ENCODE assay signal across 27 cellular contexts in the genomic region with DNA sequence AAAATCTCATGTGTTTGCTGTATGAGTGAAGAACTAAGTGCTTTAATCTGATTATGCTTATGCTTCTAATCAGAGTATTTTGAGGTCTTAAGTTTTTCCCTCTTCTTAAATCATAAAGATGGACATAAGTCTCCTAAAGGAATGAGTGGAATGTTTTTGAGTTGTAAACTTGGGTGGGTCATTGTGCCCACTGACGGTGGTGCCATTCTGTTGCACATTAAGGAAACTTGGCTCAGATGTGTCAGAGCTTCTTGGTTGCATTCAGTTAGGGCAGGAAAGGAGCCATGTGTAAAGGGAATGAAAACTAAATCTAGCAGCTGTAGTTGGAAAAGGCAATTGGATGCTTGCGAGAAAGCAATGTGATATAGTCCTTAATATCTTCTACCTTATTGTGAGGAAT.
A peak's percentile ranks its signal among the peaks of the same experiment; 100 is the strongest.
DNase-seq lines count a peak whose midpoint lies in the region; ATAC-seq and TF ChIP-seq lines count a peak whose summit lies in the region.
"Had no signal": no experiment of that assay in that cellular context is flagged by ENCODE, and none has a peak within 500 bp of the region (broad histone marks: within the 10 kb centered on the region; RNA-seq: fewer than 3 reads in every experiment).

No MANE protein-coding gene starts in this region.

- peaks cover 63% of the 10 kb centered on the region for H3K4me1 Mint-ChIP-seq in Calu3 (ENCODE audit: low read depth, unreplicated experiment)
- H3K4me1 Mint-ChIP-seq in mesothelial cell of epicardium, result peaks cover 52% of the 10 kb centered on the region
- no peaks in the 10 kb centered on the region for H3K4me1 Mint-ChIP-seq in activated T-cell treated with anti-CD3 and anti-CD28 coated beads, Interleukin-2, amount 50 U/mL, for 4 hours (ENCODE audit: low read depth)
- H3K4me1 Mint-ChIP-seq: activated naive CD4-positive, alpha-beta T cell treated with anti-CD3 and anti-CD28 coated beads, Interleukin-2, amount 50 U/mL, for 24 hours; memory B cell; stimulated activated memory B cell treated with anti-CD40 and anti-IgM and Interleukin-4, amounts not matched to agents 10 μg/mL and 1 μg/mL and 100 μg/mL, for 72 hours had no signal

- 50 to 59% methylated on average over 2 of the region's 2 CpGs for WGBS in body of pancreas, 2 donors
- WGBS in stomach, 5 donors, result 51 to 69% (median 64%) methylated on average over 2 of the region's 2 CpGs

- H3K27ac Mint-ChIP-seq in Calu3 (ENCODE audit: unreplicated experiment), result no peak overlapping the region
- peak overlapping the region; percentile 44 for H3K27ac Mint-ChIP-seq in mesothelial cell of epicardium
- H3K27ac Mint-ChIP-seq: activated naive CD4-positive, alpha-beta T cell treated with anti-CD3 and anti-CD28 coated beads, Interleukin-2, amount 50 U/mL, for 24 hours; activated T-helper 2 cell treated with anti-CD3 and anti-CD28 coated beads, Interferon-gamma antibody, Interleukin-2, Interleukin-4, amounts not matched to agents 10 μg/mL and 5 μg/mL and 100 μg/mL, durations not matched to agents 14 hours and 24 hours and 36 hours; effector memory CD8-positive, alpha-beta T cell; memory B cell; stimulated activated memory B cell treated with anti-CD40 and anti-IgM and Interleukin-4, amounts not matched to agents 10 μg/mL and 1 μg/mL and 100 μg/mL, for 72 hours; T-helper 2 cell treated with Interferon-gamma antibody and Interleukin-4, amounts not matched to agents 5 μg/mL and 100 μg/mL, for 36 hours had no signal

- no TSS peak for BruUV-seq in Calu3 (replicated peaks; lab: Mats Ljungman, UMichigan)

- no peaks in the 10 kb centered on the region for H3K27me3 Mint-ChIP-seq in Calu3 (ENCODE audit: unreplicated experiment)
- no peaks in the 10 kb centered on the region for H3K27me3 Mint-ChIP-seq in mesothelial cell of epicardium (ENCODE audit: low read depth)
- no peaks in the 10 kb centered on the region for H3K27me3 Mint-ChIP-seq in activated T-cell treated with anti-CD3 and anti-CD28 coated beads, Interleukin-2, amount 50 U/mL, for 4 hours (ENCODE audit: low read depth)
- H3K27me3 Mint-ChIP-seq: activated naive CD4-positive, alpha-beta T cell treated with anti-CD3 and anti-CD28 coated beads, Interleukin-2, amount 50 U/mL, for 24 hours; effector memory CD8-positive, alpha-beta T cell; memory B cell; stimulated activated memory B cell treated with anti-CD40 and anti-IgM and Interleukin-4, amounts not matched to agents 10 μg/mL and 1 μg/mL and 100 μg/mL, for 72 hours had no signal

- TF ChIP-seq POLR2A in body of pancreas (IDR thresholded peaks at IDR 0.05) (no peak), stomach (IDR thresholded peaks at IDR 0.05) (no peak)

- H3K27ac ChIP-seq in body of pancreas (peak overlapping the region in 3 of 4 donors; percentile 14 to 82 (median 35)), stomach (peak overlapping the region in 3 of 5 donors; percentile 86 to 93 (median 91))
- H3K27ac ChIP-seq: suprapubic skin had no signal

- TF ChIP-seq EP300 in stomach (IDR thresholded peaks at IDR 0.05), result no peak

- CTCF ChIA-PET in Calu3 (lab: Charles Lee), result no interaction called here

- DNase-seq in Calu3, result no peak
- no peak for DNase-seq in body of pancreas
- no peak for DNase-seq in mesothelial cell of epicardium (ENCODE audit: low spot score in 2 of 2, unreplicated experiment in 2 of 2)
- no peak for DNase-seq in stomach
- DNase-seq in activated T-cell treated with anti-CD3 and anti-CD28 coated beads, Interleukin-2, amount 50 U/mL, for 4 hours, result no peak
- DNase-seq in BE2C, result no peak
- DNase-seq in COLO829 (ENCODE audit: low spot score), result no peak
- DNase-seq: ACHN; amniotic stem cell; DMS153; effector memory CD8-positive, alpha-beta T cell; hippocampal formation; KBM-7; NCI-H1092 treated with DMSO at 0.1 percent for 48 hours; NCI-H1694 treated with DMSO at 0.1 percent for 48 hours; NCI-H510A; posterior cingulate gyrus; SIG-M5; stimulated activated CD4-positive, alpha-beta T cell treated with anti-CD3 and anti-CD28 coated beads, Interleukin-15, amount 100 ng/mL, for 24 hours had no signal

- no peak for ATAC-seq in body of pancreas
- ATAC-seq in activated T-cell treated with anti-CD3 and anti-CD28 coated beads, Interleukin-2, amount 50 U/mL, for 4 hours, result no peak
- ATAC-seq in GM21390 (IDR thresholded peaks at IDR 0.05; ENCODE audit: unreplicated experiment), result no peak
- ATAC-seq: effector memory CD8-positive, alpha-beta T cell; stimulated activated memory B cell treated with anti-CD40 and anti-IgM and Interleukin-4, amounts not matched to agents 10 μg/mL and 1 μg/mL and 100 μg/mL, for 72 hours had no signal

- no peaks in the 10 kb centered on the region for H3K9me3 Mint-ChIP-seq in Calu3 (ENCODE audit: low read depth, unreplicated experiment)
- no peaks in the 10 kb centered on the region for H3K9me3 Mint-ChIP-seq in mesothelial cell of epicardium
- H3K9me3 Mint-ChIP-seq in activated T-cell treated with anti-CD3 and anti-CD28 coated beads, Interleukin-2, amount 50 U/mL, for 4 hours, result no peaks in the 10 kb centered on the region
- H3K9me3 Mint-ChIP-seq: activated naive CD4-positive, alpha-beta T cell treated with anti-CD3 and anti-CD28 coated beads, Interleukin-2, amount 50 U/mL, for 24 hours; activated T-helper 2 cell treated with anti-CD3 and anti-CD28 coated beads, Interferon-gamma antibody, Interleukin-2, Interleukin-4, amounts not matched to agents 10 μg/mL and 5 μg/mL and 100 μg/mL, durations not matched to agents 14 hours and 24 hours and 36 hours; effector memory CD8-positive, alpha-beta T cell; memory B cell; neural crest cell; stimulated activated memory B cell treated with anti-CD40 and anti-IgM and Interleukin-4, amounts not matched to agents 10 μg/mL and 1 μg/mL and 100 μg/mL, for 72 hours; T-helper 2 cell treated with Interferon-gamma antibody and Interleukin-4, amounts not matched to agents 5 μg/mL and 100 μg/mL, for 36 hours had no signal

- H3K27me3 ChIP-seq in body of pancreas (no peaks in the 10 kb centered on the region), stomach (no peaks in the 10 kb centered on the region), BE2C (no peaks in the 10 kb centered on the region)
- H3K27me3 ChIP-seq: suprapubic skin had no signal

- peak overlapping the region; percentile 19 for H3K4me3 Mint-ChIP-seq in Calu3 (ENCODE audit: low read depth, unreplicated experiment)
- H3K4me3 Mint-ChIP-seq in mesothelial cell of epicardium, result no peak overlapping the region
- no peak overlapping the region for H3K4me3 Mint-ChIP-seq in activated T-cell treated with anti-CD3 and anti-CD28 coated beads, Interleukin-2, amount 50 U/mL, for 4 hours
- H3K4me3 Mint-ChIP-seq: activated naive CD4-positive, alpha-beta T cell treated with anti-CD3 and anti-CD28 coated beads, Interleukin-2, amount 50 U/mL, for 24 hours; effector memory CD8-positive, alpha-beta T cell; memory B cell; neural crest cell; stimulated activated memory B cell treated with anti-CD40 and anti-IgM and Interleukin-4, amounts not matched to agents 10 μg/mL and 1 μg/mL and 100 μg/mL, for 72 hours; T-helper 2 cell treated with Interferon-gamma antibody and Interleukin-4, amounts not matched to agents 5 μg/mL and 100 μg/mL, for 36 hours had no signal

- no peak overlapping the region for H3K4me3 ChIP-seq in body of pancreas
- no peak overlapping the region for H3K4me3 ChIP-seq in stomach
- no peak overlapping the region for H3K4me3 ChIP-seq in BE2C (ENCODE audit: low read depth, low read length)
- H3K4me3 ChIP-seq: suprapubic skin had no signal

- TF ChIP-seq CTCF in Calu3 (IDR thresholded peaks at IDR 0.05; ENCODE audit: unreplicated experiment) (no peak), body of pancreas (IDR thresholded peaks at IDR 0.05) (no peak), mesothelial cell of epicardium (IDR thresholded peaks at IDR 0.05; ENCODE audit: unreplicated experiment) (no peak), stomach (IDR thresholded peaks at IDR 0.05) (no peak), BE2C (IDR thresholded peaks at IDR 0.05; ENCODE audit: low read depth, low read length) (no peak)

- peaks cover 0 to 1% of the 10 kb centered on the region in 2 donors for H3K36me3 ChIP-seq in body of pancreas (replicated peaks in 1 of 2; ENCODE audit: insufficient read depth in 1 of 2, low read depth in 2 of 2)
- H3K36me3 ChIP-seq in stomach, result peaks cover 19 to 47% (median 30%) of the 10 kb centered on the region in 4 donors
- peaks cover 73% of the 10 kb centered on the region for H3K36me3 ChIP-seq in BE2C

- intact Hi-C loops in Calu3 (cut with micrococcal nuclease; ENCODE audit: unreplicated experiment), result no loop called here
- intact Hi-C loops in body of pancreas (cut with DNase I), result no loop called here
- intact Hi-C loops in stomach (cut with DNase I; ENCODE audit: low total_unique reads), result no loop called here

- H3K4me1 ChIP-seq in body of pancreas (peaks cover 99% of the 10 kb centered on the region), stomach (peaks cover 79 to 100% (median 90%) of the 10 kb centered on the region in 4 donors), BE2C (peaks cover 35% of the 10 kb centered on the region)

- no peaks in the 10 kb centered on the region for H3K9me3 ChIP-seq in body of pancreas
- H3K9me3 ChIP-seq in stomach, result no peaks in the 10 kb centered on the region
- H3K9me3 ChIP-seq in BE2C, result no peaks in the 10 kb centered on the region
- H3K9me3 ChIP-seq: suprapubic skin had no signal

- H3K36me3 Mint-ChIP-seq in Calu3 (ENCODE audit: insufficient read depth, unreplicated experiment), result peaks cover 81% of the 10 kb centered on the region
- peaks cover 12% of the 10 kb centered on the region for H3K36me3 Mint-ChIP-seq in mesothelial cell of epicardium
- H3K36me3 Mint-ChIP-seq in activated T-cell treated with anti-CD3 and anti-CD28 coated beads, Interleukin-2, amount 50 U/mL, for 4 hours (ENCODE audit: insufficient read depth), result peaks cover 10% of the 10 kb centered on the region
